Comparison of ENCODE assay signal across 9 cellular contexts in the genomic region with DNA sequence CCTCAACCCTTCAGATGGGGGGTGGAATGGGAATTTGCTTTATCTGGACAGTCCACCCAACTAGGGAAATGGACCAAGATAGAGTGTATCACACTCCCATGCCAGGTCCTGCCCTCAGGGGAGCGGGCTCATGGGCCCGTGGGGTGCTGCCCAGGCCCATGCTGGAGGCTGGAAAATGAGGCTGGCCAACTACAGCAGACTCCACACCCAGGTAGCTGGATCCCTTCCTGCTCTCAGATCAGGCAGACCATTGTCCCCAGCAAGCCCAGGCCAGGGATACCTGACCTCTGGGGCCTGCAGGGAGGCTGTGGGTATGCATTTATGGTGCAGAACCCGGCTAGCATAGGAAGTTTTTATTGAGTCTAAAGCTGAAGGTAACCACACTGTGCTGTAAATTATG.
"Had no signal": no experiment of that assay in that cellular context is flagged by ENCODE, and none has a peak within 500 bp of the region (broad histone marks: within the 10 kb centered on the region; RNA-seq: fewer than 3 reads in every experiment).

No MANE protein-coding gene starts in this region.

- H3K4me3 ChIP-seq: GM23248, HAP-1 had no signal

- H2AFZ ChIP-seq: GM23248 had no signal

- H3K9ac ChIP-seq: GM23248 had no signal

- H3K27ac ChIP-seq: GM23248, HL-60 had no signal

- DNase-seq: GM23248, GOT3, H7, HFFc6, KBM-7 had no signal

- H3K9me3 ChIP-seq: HAP-1 had no signal

- H3K36me3 ChIP-seq: HAP-1 had no signal

- ATAC-seq: HCT116, HepG2 had no signal

- H3K4me1 ChIP-seq: HAP-1 had no signal
